Comparison of ENCODE assay signal across 11 cellular contexts in the genomic region with DNA sequence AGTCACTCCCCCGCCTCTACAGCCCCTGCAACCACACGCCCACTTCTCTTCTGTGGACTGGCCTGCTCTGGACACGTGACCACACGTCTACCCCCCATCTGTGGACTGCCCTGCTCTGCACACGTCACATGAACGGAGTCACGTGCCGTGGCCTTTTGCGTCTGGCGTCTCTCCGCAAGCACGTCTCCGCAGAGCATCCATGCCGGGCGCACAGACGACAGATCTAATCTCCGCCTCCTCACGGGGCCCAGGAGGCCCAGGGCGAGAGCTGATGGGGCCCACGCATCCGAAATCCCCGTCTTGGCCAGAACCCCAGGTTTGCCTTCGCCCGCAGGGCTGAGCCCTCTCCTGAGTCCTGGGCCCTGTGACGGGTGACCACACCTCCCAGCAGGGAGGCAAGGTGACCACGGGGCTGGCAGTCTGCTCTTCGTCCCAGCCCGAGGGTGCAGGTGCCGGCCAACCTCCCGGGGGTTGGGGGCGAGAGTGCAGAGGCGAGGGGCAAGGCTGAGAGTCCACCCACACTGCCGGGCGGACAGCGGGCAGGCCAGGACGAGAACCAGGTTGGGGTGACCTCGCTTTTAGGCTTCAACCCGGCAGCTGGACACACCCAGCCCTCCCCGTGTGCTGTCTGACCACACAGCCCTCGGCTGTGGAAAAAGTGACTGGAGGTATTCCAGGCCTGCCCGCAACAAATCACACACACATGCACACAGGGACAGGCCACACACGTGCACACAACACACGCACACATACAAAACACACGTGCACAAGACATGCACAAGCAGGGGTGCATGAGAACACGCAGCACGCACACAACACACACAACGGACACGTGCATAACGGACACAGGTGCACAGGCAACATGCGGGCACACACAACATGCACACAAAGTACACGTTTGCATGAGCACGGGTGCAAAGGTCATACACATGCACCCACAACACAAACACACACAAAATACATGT. TPM values are rescaled to one million over a fixed set of nuclear protein-coding genes. Genes with fewer than 3 reads are reported as not detected.
DNase-seq lines count a peak whose midpoint lies in the region; ATAC-seq, FAIRE-seq and TF ChIP-seq lines count a peak whose summit lies in the region.
"Had no signal": no experiment of that assay in that cellular context is flagged by ENCODE, and none has a peak within 500 bp of the region (broad histone marks: within the 10 kb centered on the region; RNA-seq: fewer than 3 reads in every experiment).

No MANE protein-coding gene starts in this region.

- H3K27ac Mint-ChIP-seq in CD4-positive, alpha-beta T cell: peak overlapping the region; percentile 25

- peaks cover 0 to 50% (median 19%) of the 10 kb centered on the region in 4 donors for H3K4me1 ChIP-seq in Peyer's patch
- peaks cover 36% of the 10 kb centered on the region for H3K4me1 ChIP-seq in ovary (ENCODE audit: insufficient read depth)

- ATAC-seq in CD4-positive, alpha-beta T cell (ENCODE audit: poor library complexity): no peak

- POLR2A ChIA-PET in CD4-positive, alpha-beta T cell (lab: Charles Lee): interaction anchor here (0.7 kb wide), 1 partner anchor 105 kb away, joined by 3 read pairs; no protein-coding TSS in a partner anchor

- H3K4me3 ChIP-seq in Peyer's patch: peak overlapping the region in 1 of 4 donors; percentile 38
- peak overlapping the region; percentile 40 for H3K4me3 ChIP-seq in ovary

- TF ChIP-seq CTCF in CD4-positive, alpha-beta T cell (IDR thresholded peaks at IDR 0.05): no peak
- TF ChIP-seq CTCF in Peyer's patch (IDR thresholded peaks at IDR 0.05) (no peak), ovary (IDR thresholded peaks at IDR 0.05) (peak in 1 of 3 donors; percentile 8)

- CTCF ChIA-PET in CD4-positive, alpha-beta T cell (lab: Charles Lee): no interaction called here

- H3K4me1 Mint-ChIP-seq in CD4-positive, alpha-beta T cell (ENCODE audit: low read depth): peaks cover 24% of the 10 kb centered on the region

- FAIRE-seq in endometrium (lab: Jason Lieb, UNC): peak; percentile 81

- no peak overlapping the region for H3K27ac ChIP-seq in CD4-positive, alpha-beta T cell (ENCODE audit: low read depth, low read length)
- H3K27ac ChIP-seq in Peyer's patch: peak overlapping the region; percentile 74 to 87 (median 81)
- peak overlapping the region; percentile 84 to 91 for H3K27ac ChIP-seq in ovary

- peaks cover 0 to 11% (median 0%) of the 10 kb centered on the region in 3 donors for H3K36me3 ChIP-seq in Peyer's patch
- H3K36me3 ChIP-seq in ovary: no peaks in the 10 kb centered on the region

- H3K9me3 ChIP-seq in CD4-positive, alpha-beta T cell (ENCODE audit: control insufficient read depth, low read length): no peaks in the 10 kb centered on the region
- H3K9me3 ChIP-seq in Peyer's patch (no peaks in the 10 kb centered on the region), ovary (no peaks in the 10 kb centered on the region)

- peaks cover 12% of the 10 kb centered on the region for H3K36me3 Mint-ChIP-seq in CD4-positive, alpha-beta T cell (ENCODE audit: low read depth)

- no peaks in the 10 kb centered on the region for H3K27me3 ChIP-seq in CD4-positive, alpha-beta T cell (ENCODE audit: control insufficient read depth, insufficient read depth, low read length)
- H3K27me3 ChIP-seq in Peyer's patch (no peaks in the 10 kb centered on the region), ovary (no peaks in the 10 kb centered on the region)

- TF ChIP-seq EP300 in ovary (IDR thresholded peaks at IDR 0.05): no peak

- H3K4me3 Mint-ChIP-seq in CD4-positive, alpha-beta T cell: peak overlapping the region; percentile 62

- 13 to 33% (median 19%) methylated on average over 50 to 52 of the region's 52 CpGs for WGBS in ovary, 3 donors

- no peak for TF ChIP-seq POLR2A in Peyer's patch (IDR thresholded peaks at IDR 0.05)
- peak; percentile 44 for TF ChIP-seq POLR2A in ovary (IDR thresholded peaks at IDR 0.05)

- no peak for DNase-seq in CD4-positive, alpha-beta T cell
- DNase-seq in Peyer's patch: peak in 2 of 3 donors; percentile 39 to 48
- DNase-seq in ovary: peak; percentile 90 to 92 (median 92)
- DNase-seq in NCI-H2171 treated with DMSO at 0.1 percent for 48 hours (lab: John Stamatoyannopoulos, UW): no peak
- DNase-seq in nucleus accumbens (lab: John Stamatoyannopoulos, UW): no peak
- no peak for DNase-seq in putamen (ENCODE audit: low spot score)
- no peak for DNase-seq in NCI-H2227 treated with DMSO at 0.1 percent for 48 hours (lab: John Stamatoyannopoulos, UW)
- DNase-seq: cortex of kidney; NCI-H1694 treated with DMSO at 0.1 percent for 48 hours; stimulated activated CD4-positive, alpha-beta T cell treated with anti-CD3 and anti-CD28 coated beads, Interleukin-4, amount 100 ng/mL, for 1 hour had no signal

- no peaks in the 10 kb centered on the region for H3K27me3 Mint-ChIP-seq in CD4-positive, alpha-beta T cell

- intact Hi-C loops in CD4-positive, alpha-beta T cell (cut with DNase I, micrococcal nuclease): loop anchor here in 1 of 2 experiments (5.0 kb wide), 1 partner anchor 38 kb away; no protein-coding TSS in a partner anchor
- intact Hi-C loops in ovary (cut with DNase I): loop anchor here in 2 of 4 donors (5.0 kb wide), 3 partner anchors 38 to 1112 kb away; a partner anchor contains a TSS

- H3K9me3 Mint-ChIP-seq in CD4-positive, alpha-beta T cell: no peaks in the 10 kb centered on the region

RNA-seq across cellular contexts. Expression of a gene that starts 3.9 kb away (rescaled TPM):
- total RNA-seq in CD4-positive, alpha-beta T cell: 100 to 1,000 TPM; 126 to 137 TPM
- 10 to 100 TPM; 26.4 to 71.0 (median 57.8) TPM for total RNA-seq in Peyer's patch
- 10 to 100 TPM; 20.7 to 92.6 (median 62.4) TPM for total RNA-seq in ovary
- 10 to 100 TPM in 1 of 2 donors, 1 to 10 TPM in 1; 6.1 to 36.7 TPM for polyA plus RNA-seq in ovary

RNA-seq across cellular contexts. Expression of a gene that starts 35.4 kb away (rescaled TPM):
- total RNA-seq in CD4-positive, alpha-beta T cell: 10 to 100 TPM; 49.7 to 53.0 TPM
- total RNA-seq in Peyer's patch (100 to 1,000 TPM in 3 of 4 donors, 10 to 100 TPM in 1; 98.4 to 135 (median 117) TPM), ovary (10 to 100 TPM; 38.7 to 71.2 (median 54.2) TPM)
- 10 to 100 TPM; 36.9 to 57.4 TPM for polyA plus RNA-seq in ovary

Comparison
In these comparisons a context has a peak if more than half of its experiments do, and no peak if none do; other contexts are left out.
1. DNase-seq: peak in Peyer's patch (2 of 3) and ovary (5 of 5); none in CD4-positive, alpha-beta T cell (0 of 10), NCI-H2171 treated with DMSO at 0.1 percent for 48 hours (single experiment), nucleus accumbens (0 of 56), putamen (single experiment) and NCI-H2227 treated with DMSO at 0.1 percent for 48 hours (single experiment).